In genomic region chr14:73238941-73239340, GRCh38 we compare ENCODE assay signal across 11 cellular contexts. TPM values are rescaled to one million over a fixed set of nuclear protein-coding genes. Genes with fewer than 3 reads are reported as not detected.
DNase-seq lines count a peak whose midpoint lies in the region; ATAC-seq and TF ChIP-seq lines count a peak whose summit lies in the region.
"Had no signal": no experiment of that assay in that cellular context is flagged by ENCODE, and none has a peak within 500 bp of the region (broad histone marks: within the 10 kb centered on the region; RNA-seq: fewer than 3 reads in every experiment).

No MANE protein-coding gene starts in this region.

- H2AFZ ChIP-seq in mammary epithelial cell (ENCODE audit: low read depth, low read length) = no peak overlapping the region

- H4K8ac ChIP-seq in mesendoderm (ENCODE audit: low read depth, low read length) = no peak overlapping the region

- H2AK5ac ChIP-seq in mesendoderm (ENCODE audit: low read length) = no peak overlapping the region

- peak overlapping the region; percentile 99 for H3K23ac ChIP-seq in mesendoderm (ENCODE audit: low read length)

- H3K4me3 Mint-ChIP-seq in CD14-positive monocyte = peak overlapping the region in 1 of 2 donors; percentile 89

- CTCF ChIA-PET in mammary epithelial cell (lab: Charles Lee; ENCODE audit: low non-redundant PET) = no interaction called here

- no TSS peak for BruUV-seq in mammary epithelial cell (replicated peaks; lab: Mats Ljungman, UMichigan)

- no peak overlapping the region for H4K5ac ChIP-seq in mesendoderm (ENCODE audit: low read length)

- H3K4me1 ChIP-seq in left ventricle myocardium inferior (peaks cover 43% of the 10 kb centered on the region), mammary epithelial cell (ENCODE audit: insufficient read depth, low read length) (peaks cover 32% of the 10 kb centered on the region), mesendoderm (ENCODE audit: control insufficient read depth, low read depth, low read length) (peaks cover 5% of the 10 kb centered on the region)

- peaks cover 0 to 20% (median 7%) of the 10 kb centered on the region in 7 donors for H3K9me3 Mint-ChIP-seq in CD14-positive monocyte

- no peaks in the 10 kb centered on the region for H3K36me3 ChIP-seq in left ventricle myocardium inferior
- no peaks in the 10 kb centered on the region for H3K36me3 ChIP-seq in mammary epithelial cell (ENCODE audit: insufficient read depth, low read length)
- H3K36me3 ChIP-seq in mesendoderm (ENCODE audit: control insufficient read depth, insufficient read depth, low read length) = no peaks in the 10 kb centered on the region

- peaks cover 65% of the 10 kb centered on the region for H3K4me1 Mint-ChIP-seq in CD14-positive monocyte

- H4K20me1 ChIP-seq in mammary epithelial cell (ENCODE audit: insufficient read depth, low read length) = peaks cover 2% of the 10 kb centered on the region

- peak overlapping the region in 1 of 7 donors; percentile 47 for H3K27ac Mint-ChIP-seq in CD14-positive monocyte

- H3K18ac ChIP-seq in mesendoderm (ENCODE audit: low read length) = no peak overlapping the region

- peaks cover 11 to 12% of the 10 kb centered on the region in 2 donors for H3K36me3 Mint-ChIP-seq in CD14-positive monocyte

- no peak overlapping the region for H3K9ac ChIP-seq in mammary epithelial cell (ENCODE audit: insufficient read depth, low read length)
- H3K9ac ChIP-seq in mesendoderm (ENCODE audit: low read length) = no peak overlapping the region

- H2BK120ac ChIP-seq in mesendoderm (ENCODE audit: low read depth, low read length) = no peak overlapping the region

- TF ChIP-seq CTCF in left ventricle myocardium inferior (IDR thresholded peaks at IDR 0.05; ENCODE audit: borderline replicate concordance) (no peak), mammary epithelial cell (conservative IDR thresholded peaks at IDR 0.05 in 1 of 2, IDR thresholded peaks at IDR 0.05 in 1 of 2; ENCODE audit: extremely low read depth in 1 of 2, insufficient read depth in 1 of 2, low read depth in 1 of 2, low read length in 2 of 2) (no peak), CD14-positive monocyte (IDR thresholded peaks at IDR 0.05) (no peak)

- H3K27ac ChIP-seq in left ventricle myocardium inferior (replicated peaks) (no peak overlapping the region), mammary epithelial cell (ENCODE audit: insufficient read depth, low read depth, low read length) (no peak overlapping the region), mesendoderm (ENCODE audit: low read depth, low read length) (no peak overlapping the region)
- H3K27ac ChIP-seq: C4-2B had no signal

- in situ Hi-C loops in mammary epithelial cell (cut with MboI; ENCODE audit: low sequenced_read_pairs in 2 of 2) = no loop called here

- DNase-seq in left ventricle myocardium inferior (no peak), Right ventricle myocardium inferior (ENCODE audit: missing footprints) (no peak), mammary epithelial cell (no peak), mesendoderm (no peak), CD14-positive monocyte (ENCODE audit: low spot score) (no peak), KG1 (lab: John Stamatoyannopoulos, UW) (no peak), T-helper 2 cell (no peak), iPS-NIHi11 (ENCODE audit: low spot score) (no peak)
- DNase-seq: NCI-H2029 treated with DMSO at 0.1 percent for 48 hours; stimulated activated CD4-positive, alpha-beta T cell treated with anti-CD3 and anti-CD28 coated beads, Interleukin-4, amount 100 ng/mL, for 1 hour had no signal

- H3K4me3 ChIP-seq in left ventricle myocardium inferior (peak overlapping the region; percentile 70), mammary epithelial cell (replicated peaks in 1 of 3; ENCODE audit: insufficient read depth in 1 of 3, low read depth in 2 of 3, low read length in 3 of 3) (peak overlapping the region in 1 of 3 experiments; percentile 5), mesendoderm (ENCODE audit: low read length) (no peak overlapping the region)

- H3K27me3 Mint-ChIP-seq in CD14-positive monocyte (ENCODE audit: low read depth in 3 of 3) = peaks cover 65 to 77% (median 66%) of the 10 kb centered on the region in 3 donors

- no peak overlapping the region for H3K4ac ChIP-seq in mesendoderm (ENCODE audit: low read depth, low read length)

- WGBS in mammary epithelial cell (ENCODE audit: low coverage, missing lambda C conversion rate) = 28% methylated on average over 11 of the region's 11 CpGs
- no CpG with 5 or more reads among the region's 11 CpGs for WGBS in mesendoderm (ENCODE audit: extremely low coverage, insufficient coverage, low lambda C conversion rate)

- H3K79me2 ChIP-seq in mammary epithelial cell (ENCODE audit: insufficient read depth, low read length) (no peaks in the 10 kb centered on the region), mesendoderm (ENCODE audit: control insufficient read depth, insufficient read depth, low read length) (no peaks in the 10 kb centered on the region)

- no peak overlapping the region for H2BK5ac ChIP-seq in mesendoderm (ENCODE audit: low read length)

- H3K4me2 ChIP-seq in mammary epithelial cell (ENCODE audit: insufficient read depth, low read depth, low read length) (peak overlapping the region; percentile 88), mesendoderm (ENCODE audit: low read length) (no peak overlapping the region)

- H2BK15ac ChIP-seq in mesendoderm (replicated peaks; ENCODE audit: low read depth) = no peak overlapping the region

- dilution Hi-C loops in mammary epithelial cell (cut with HindIII; ENCODE audit: low sequenced_read_pairs) = no loop called here

- H3K79me1 ChIP-seq in mesendoderm (ENCODE audit: low read length) = no peaks in the 10 kb centered on the region

- ATAC-seq in Right ventricle myocardium inferior = no peak

- H3K9me3 ChIP-seq in left ventricle myocardium inferior (replicated peaks) (no peaks in the 10 kb centered on the region), mammary epithelial cell (replicated peaks; ENCODE audit: insufficient read depth, low read length) (no peaks in the 10 kb centered on the region)

- no peak overlapping the region for H3K56ac ChIP-seq in mesendoderm (ENCODE audit: low read length)

- H3K27me3 ChIP-seq in left ventricle myocardium inferior (ENCODE audit: low read depth) (peaks cover 94% of the 10 kb centered on the region), mammary epithelial cell (ENCODE audit: insufficient read depth, low read length) (peaks cover 18% of the 10 kb centered on the region), mesendoderm (ENCODE audit: insufficient read depth, low read length, poor library complexity) (peaks cover 31% of the 10 kb centered on the region)

- intact Hi-C loops in left ventricle myocardium inferior (cut with micrococcal nuclease) (no loop called here), Right ventricle myocardium inferior (cut with DNase I) (no loop called here), mammary epithelial cell (cut with micrococcal nuclease) (no loop called here), CD14-positive monocyte (cut with micrococcal nuclease) (no loop called here)

RNA-seq across cellular contexts. Expression of gene PAPLN, which starts 1.6 kb away (rescaled TPM):
- total RNA-seq in left ventricle myocardium inferior (1.2 TPM), Right ventricle myocardium inferior (2.5 TPM), mammary epithelial cell (10 to 100 TPM in 1 of 2 donors, 1 to 10 TPM in 1; 6.0 to 15.0 TPM)
- polyA plus RNA-seq in mammary epithelial cell (5.3 TPM), CD14-positive monocyte (under 1 TPM; 0.58 to 0.73 TPM)
- 1.8 TPM for polyA minus RNA-seq in mammary epithelial cell
- polyA plus RNA-seq in mesendoderm (2013, experiment 1 of 2) = 0.14 TPM
- 0.11 TPM for polyA plus RNA-seq in mesendoderm (2013, experiment 2 of 2)
